Comparison of ENCODE assay signal across 8 cellular contexts in the genomic region with DNA sequence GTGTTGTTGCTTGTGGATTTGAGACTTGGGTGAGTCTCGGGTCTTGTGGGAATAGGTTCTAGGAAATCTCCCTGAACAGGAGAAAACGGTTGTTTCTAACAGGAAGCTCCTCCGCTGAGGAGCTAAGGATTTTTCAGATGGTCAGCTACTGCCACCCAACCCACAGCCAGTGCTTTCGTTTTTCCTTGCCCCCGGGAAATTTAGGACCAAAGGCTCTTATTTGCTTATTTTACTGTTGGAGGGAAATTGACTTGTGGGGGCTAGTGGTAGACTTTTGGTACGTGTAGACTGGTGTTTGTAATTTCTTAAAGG. TPM values are rescaled to one million over a fixed set of nuclear protein-coding genes. Genes with fewer than 3 reads are reported as not detected.
DNase-seq lines count a peak whose midpoint lies in the region; ATAC-seq and TF ChIP-seq lines count a peak whose summit lies in the region.

No MANE protein-coding gene starts in this region.

- H2BK15ac ChIP-seq in H9 (ENCODE audit: low read depth, low read length) = no peak overlapping the region

- no peaks in the 10 kb centered on the region for H3K4me1 ChIP-seq in H9 (ENCODE audit: insufficient read depth, low read length)
- H3K4me1 ChIP-seq in parathyroid adenoma = no peaks in the 10 kb centered on the region

- peak overlapping the region; percentile 95 to 98 for H3K4me3 Mint-ChIP-seq in H9

- peak; percentile 33 for ATAC-seq in Right ventricle myocardium superior (ENCODE audit: poor library complexity)

- no peak overlapping the region for H3T11ph ChIP-seq in H9 (ENCODE audit: low read length)

- H2AFZ ChIP-seq in H9 (ENCODE audit: low read length) = no peak overlapping the region
- peak overlapping the region; percentile 86 for H2AFZ ChIP-seq in parathyroid adenoma

- no peak overlapping the region for H2AK5ac ChIP-seq in H9 (ENCODE audit: insufficient read length, low read length)

- H3K23me2 ChIP-seq in H9 (ENCODE audit: insufficient read length, low read depth, low read length, poor library complexity, severe bottlenecking) = peaks cover 6% of the 10 kb centered on the region

- H2BK5ac ChIP-seq in H9 (ENCODE audit: insufficient read length, low read length) = no peak overlapping the region

- DNase-seq in H9 (no peak), Right ventricle myocardium superior (no peak), NCI-H524 treated with DMSO at 0.1 percent for 48 hours (lab: John Stamatoyannopoulos, UW) (no peak), HPDE6-E6E7 (ENCODE audit: extremely low spot score) (no peak)
- DNase-seq in stimulated activated CD4-positive, alpha-beta T cell treated with anti-CD3 and anti-CD28 coated beads, Interleukin-4, amount 100 ng/mL, for 24 hours = no peak
- DNase-seq in stimulated activated CD4-positive, alpha-beta T cell treated with anti-CD3 and anti-CD28 coated beads, Interleukin-1b, Interleukin-23, amount 100 ng/mL, for 48 hours = no peak

- H3K27ac ChIP-seq in H9 (ENCODE audit: insufficient read length, low read depth, low read length) (no peak overlapping the region), parathyroid adenoma (peak overlapping the region; percentile 64)

- H2BK120ac ChIP-seq in H9 (ENCODE audit: low read depth, low read length, poor library complexity, severe bottlenecking) = no peak overlapping the region

- WGBS in H9 (ENCODE audit: extremely low coverage, insufficient read length, low lambda C conversion rate) = no CpG with 5 or more reads among the region's 6 CpGs

- H3K36me3 Mint-ChIP-seq in H9 (ENCODE audit: insufficient read depth in 1 of 3, low read depth in 3 of 3) = no peaks in the 10 kb centered on the region

- no peaks in the 10 kb centered on the region for H3K27me3 ChIP-seq in H9 (ENCODE audit: insufficient read depth, low read length)
- H3K27me3 ChIP-seq in parathyroid adenoma (ENCODE audit: control insufficient read depth, insufficient read depth, low read length) = no peaks in the 10 kb centered on the region

- no peak overlapping the region for H3K4ac ChIP-seq in H9 (ENCODE audit: low read depth, low read length)

- no peaks in the 10 kb centered on the region; the same call in 1 of the 2 replicates for H3K27me3 Mint-ChIP-seq in H9 (ENCODE audit: low read depth)

- no peak overlapping the region for H3K23ac ChIP-seq in H9 (ENCODE audit: insufficient read length, low read depth, low read length)

- no peak for TF ChIP-seq CTCF in H9 (conservative IDR thresholded peaks at IDR 0.05)
- no peak for TF ChIP-seq CTCF in WI38 (IDR thresholded peaks at IDR 0.05; ENCODE audit: low read depth, low read length)
- no peak for TF ChIP-seq CTCF in parathyroid adenoma (IDR thresholded peaks at IDR 0.05)

- H3K79me2 ChIP-seq in H9 (ENCODE audit: insufficient read depth, low read length) = no peaks in the 10 kb centered on the region
- no peaks in the 10 kb centered on the region for H3K79me2 ChIP-seq in parathyroid adenoma

- H4K20me1 ChIP-seq in H9 (ENCODE audit: control insufficient read depth, insufficient read depth, insufficient read length) = no peaks in the 10 kb centered on the region

- no peak overlapping the region for H4K91ac ChIP-seq in H9 (ENCODE audit: insufficient read length, low read depth, low read length)

- intact Hi-C loops in Right ventricle myocardium superior (cut with DNase I) = no loop called here

- H2BK20ac ChIP-seq in H9 (ENCODE audit: low read depth, low read length, poor library complexity, severe bottlenecking) = no peak overlapping the region

- H3K79me1 ChIP-seq in H9 (ENCODE audit: insufficient read depth, low read depth, low read length, poor library complexity, severe bottlenecking) = no peaks in the 10 kb centered on the region

- H3K4me3 ChIP-seq in WI38 (ENCODE audit: low read depth, low read length) = peak overlapping the region; percentile 89
- H3K4me3 ChIP-seq in parathyroid adenoma (ENCODE audit: low read depth, low read length) = peak overlapping the region; percentile 75

- H3K56ac ChIP-seq in H9 (ENCODE audit: insufficient read length, low read depth, low read length) = no peak overlapping the region

- peak overlapping the region in 1 of 3 experiments; percentile 91; a peak in 2 of 7 replicates for H3K27ac Mint-ChIP-seq in H9

- no peaks in the 10 kb centered on the region for H3K36me3 ChIP-seq in parathyroid adenoma (ENCODE audit: control insufficient read depth, insufficient read depth, low read length)

- H4K5ac ChIP-seq in H9 (ENCODE audit: insufficient read length, low read depth, low read length) = no peak overlapping the region

- H3K9ac ChIP-seq in H9 (ENCODE audit: extremely low read depth, insufficient read length, low read length) = peak overlapping the region; percentile 7
- H3K9ac ChIP-seq in parathyroid adenoma = no peak overlapping the region

- no peak overlapping the region for H3K14ac ChIP-seq in H9 (ENCODE audit: insufficient read depth, low read length)

- H2BK12ac ChIP-seq in H9 (ENCODE audit: insufficient read length, low read depth, low read length) = no peak overlapping the region

- H4K8ac ChIP-seq in H9 (replicated peaks; ENCODE audit: insufficient read length, low read depth, low read length) = no peak overlapping the region

- peaks cover 20 to 22% of the 10 kb centered on the region in 2 experiments for H3K4me1 Mint-ChIP-seq in H9

- H3K18ac ChIP-seq in H9 (ENCODE audit: insufficient read length, low read depth, low read length) = no peak overlapping the region

- H3K9me3 ChIP-seq in H9 (ENCODE audit: control insufficient read depth, low read depth, low read length) (no peaks in the 10 kb centered on the region), parathyroid adenoma (ENCODE audit: control insufficient read depth, low read length) (no peaks in the 10 kb centered on the region)

- H3K4me2 ChIP-seq in H9 (ENCODE audit: insufficient read depth, insufficient read length, low read length) = peak overlapping the region; percentile 79
- H3K4me2 ChIP-seq in parathyroid adenoma (ENCODE audit: low read length) = peak overlapping the region; percentile 84

- no peaks in the 10 kb centered on the region for H3K9me3 Mint-ChIP-seq in H9

RNA-seq across cellular contexts. Expression of gene SNX7, which starts 0.8 kb away (rescaled TPM):
- total RNA-seq in H9 (2021) (23.8 and 24.7 TPM in 2 replicates), Right ventricle myocardium superior (18.8 TPM)
